In genomic region chrX:9393571-9393970, GRCh38 we compare ENCODE assay signal across 25 cellular contexts.
"Had no signal": no experiment of that assay in that cellular context is flagged by ENCODE, and none has a peak within 500 bp of the region (broad histone marks: within the 10 kb centered on the region; RNA-seq: fewer than 3 reads in every experiment).

No MANE protein-coding gene starts in this region.

- H3K27ac ChIP-seq: KMS-11, VCaP had no signal

- H3K27me3 ChIP-seq: MG63 had no signal

- H3K36me3 ChIP-seq: MG63 had no signal

- H3K9ac ChIP-seq: KMS-11 had no signal

- H3K9me3 ChIP-seq: MG63 had no signal

- ATAC-seq: activated CD4-positive, alpha-beta T cell treated with anti-CD3 and anti-CD28 coated beads for 36 hours; activated T-helper 17 cell treated with anti-CD3 and anti-CD28 coated beads, Interleukin-2, amount 50 U/mL, for 72 hours; T-cell had no signal

- H3K4me2 ChIP-seq: KMS-11 had no signal

- H3K4me3 ChIP-seq: MG63 had no signal

- DNase-seq: activated CD4-positive, alpha-beta memory T cell treated with anti-CD3 and anti-CD28 coated beads, Interleukin-2, amount 10 ng/mL, durations not matched to agents 7 days and 5 days; activated CD4-positive, alpha-beta T cell treated with anti-CD3 and anti-CD28 coated beads for 36 hours; activated CD4-positive, alpha-beta T cell treated with anti-CD3 and anti-CD28 coated beads, Interleukin-2, amount 50 U/mL, for 1 hour; activated CD4-positive, CD25-positive, alpha-beta regulatory T cell; activated gamma-delta T cell; activated naive CD4-positive, alpha-beta T cell treated with anti-CD3 and anti-CD28 coated beads for 36 hours; activated T-cell treated with anti-CD3 and anti-CD28 coated beads for 4 hours; activated T-cell treated with anti-CD3 and anti-CD28 coated beads, Interleukin-2, amount 50 U/mL, for 48 hours; amygdala; MG63; NCI-H1092 treated with DMSO at 0.1 percent for 48 hours; NCI-H1417 treated with DMSO at 0.1 percent for 48 hours; NCI-H1694; NCI-H2029 treated with DMSO at 0.1 percent for 48 hours; NCI-H345; NCI-H510A; NK-92 treated with Interleukin-12 subunit alpha and Interleukin-12 subunit beta, amount 100 ng/mL, for 24 hours; OCI-M1; SHP77 treated with DMSO at 0.1 percent for 48 hours; T-cell; T-helper 2 cell; T1000 had no signal
